21 cellular contexts compared by ENCODE assay signal in the genomic region with DNA sequence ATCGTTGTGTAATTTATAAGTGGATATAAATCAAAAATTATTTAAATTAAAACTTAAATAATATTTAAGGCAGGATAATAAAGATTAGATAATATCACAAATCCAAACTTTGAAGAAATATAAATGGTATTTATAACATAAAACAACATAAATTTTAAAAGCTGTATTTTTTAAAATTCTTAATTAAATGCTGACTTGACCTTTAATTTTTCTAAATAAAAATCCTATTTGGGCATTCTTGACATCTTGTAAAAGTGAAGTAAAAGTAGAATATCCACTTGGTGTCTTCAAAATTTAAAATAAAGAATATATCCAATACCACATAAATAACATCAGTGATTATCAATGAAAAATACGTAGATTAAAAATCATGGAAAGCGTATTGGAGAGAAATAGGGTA.
DNase-seq lines count a peak whose midpoint lies in the region; ATAC-seq, FAIRE-seq and TF ChIP-seq lines count a peak whose summit lies in the region.
"Had no signal": no experiment of that assay in that cellular context is flagged by ENCODE, and none has a peak within 500 bp of the region (broad histone marks: within the 10 kb centered on the region; RNA-seq: fewer than 3 reads in every experiment).

No MANE protein-coding gene starts in this region.

- in situ Hi-C loops in HepG2 (cut with HindIII; ENCODE audit: extremely low pct_ligation_motif_present, low pct_unique_long_range_greater_than_20kb), result no loop called here
- in situ Hi-C loops in K562 (cut with MboI), result no loop called here

- BruUV-seq in HepG2 (replicated peaks; lab: Mats Ljungman, UMichigan) (no TSS peak), K562 (replicated peaks; lab: Mats Ljungman, UMichigan) (no TSS peak)

- POLR2A ChIA-PET in HepG2 (lab: Yijun Ruan, JAX) (no interaction called here), K562 (lab: Yijun Ruan, JAX) (no interaction called here)

- ATAC-seq in HepG2 (no peak), right lobe of liver (no peak), K562 (no peak), pancreas (no peak)
- ATAC-seq: GM12878, GM23338, HCT116 had no signal

- no peaks in the 10 kb centered on the region for H3K79me2 ChIP-seq in HepG2 (ENCODE audit: insufficient read depth, low read length)
- H3K79me2 ChIP-seq in K562 (ENCODE audit: control insufficient read depth, insufficient read depth, low read length), result no peaks in the 10 kb centered on the region

- no peaks in the 10 kb centered on the region for H3K36me3 ChIP-seq in HepG2 (replicated peaks in 1 of 2; ENCODE audit: control insufficient read depth in 1 of 2, insufficient read depth in 2 of 2, low read length in 2 of 2)
- H3K36me3 ChIP-seq in right lobe of liver, result no peaks in the 10 kb centered on the region
- H3K36me3 ChIP-seq in K562 (ENCODE audit: control insufficient read depth, insufficient read depth, low read length), result no peaks in the 10 kb centered on the region
- no peaks in the 10 kb centered on the region for H3K36me3 ChIP-seq in pancreas
- no peaks in the 10 kb centered on the region for H3K36me3 ChIP-seq in adrenal gland (replicated peaks in 1 of 2)

- H3K4me1 ChIP-seq in HepG2 (ENCODE audit: insufficient read depth, low read length) (no peaks in the 10 kb centered on the region), right lobe of liver (no peaks in the 10 kb centered on the region), K562 (replicated peaks in 1 of 2; ENCODE audit: control insufficient read depth in 2 of 2, insufficient read depth in 2 of 2, low read length in 2 of 2) (no peaks in the 10 kb centered on the region; a peak in 2 of 5 replicates), pancreas (no peaks in the 10 kb centered on the region), adrenal gland (replicated peaks in 1 of 2) (no peaks in the 10 kb centered on the region)

- TF ChIP-seq EP300 in HepG2 (IDR thresholded peaks at IDR 0.05; ENCODE audit: low read depth in 2 of 2, low read length in 2 of 2) (no peak), HepG2 (CRISPR knock-in tag; IDR thresholded peaks at IDR 0.05; ENCODE audit: borderline replicate concordance) (no peak), K562 (IDR thresholded peaks at IDR 0.05; ENCODE audit: low read length) (no peak)

- H3K27ac ChIP-seq in HepG2 (ENCODE audit: extremely low read length, insufficient read depth, low read length) (no peak overlapping the region), right lobe of liver (no peak overlapping the region), K562 (ENCODE audit: extremely low read depth, low read depth, low read length) (no peak overlapping the region), pancreas (no peak overlapping the region), adrenal gland (no peak overlapping the region)
- H3K27ac ChIP-seq: 22Rv1 had no signal

- no peak for TF ChIP-seq POLR2A in HepG2 (IDR thresholded peaks at IDR 0.05; ENCODE audit: insufficient read depth in 1 of 2, low read depth in 2 of 2, low read length in 2 of 2)
- TF ChIP-seq POLR2A in right lobe of liver (IDR thresholded peaks at IDR 0.05), result no peak
- no peak for TF ChIP-seq POLR2A in K562 (conservative IDR thresholded peaks at IDR 0.05)
- TF ChIP-seq POLR2A in adrenal gland (IDR thresholded peaks at IDR 0.05), result no peak

- no peaks in the 10 kb centered on the region for H3K9me3 ChIP-seq in HepG2 (ENCODE audit: low read length)
- H3K9me3 ChIP-seq in right lobe of liver, result no peaks in the 10 kb centered on the region
- H3K9me3 ChIP-seq in K562 (replicated peaks; ENCODE audit: control insufficient read depth, insufficient read depth, low read depth, low read length), result no peaks in the 10 kb centered on the region
- no peaks in the 10 kb centered on the region for H3K9me3 ChIP-seq in pancreas
- H3K9me3 ChIP-seq in adrenal gland (replicated peaks in 1 of 3), result no peaks in the 10 kb centered on the region

- H3K9ac ChIP-seq in HepG2 (ENCODE audit: insufficient read depth, low read depth, low read length) (no peak overlapping the region), K562 (ENCODE audit: insufficient read depth in 1 of 2, low read depth in 2 of 2, low read length in 2 of 2) (no peak overlapping the region)

- no peak overlapping the region for H3K4me3 ChIP-seq in HepG2 (replicated peaks in 1 of 3; ENCODE audit: insufficient read depth in 1 of 3, low read depth in 2 of 3, low read length in 3 of 3)
- no peak overlapping the region for H3K4me3 ChIP-seq in right lobe of liver
- H3K4me3 ChIP-seq in K562, result no peak overlapping the region
- H3K4me3 ChIP-seq in pancreas, result no peak overlapping the region
- H3K4me3 ChIP-seq in adrenal gland, result no peak overlapping the region
- H3K4me3 ChIP-seq: GM12878, GM23338 had no signal

- FAIRE-seq in HepG2 (lab: Jason Lieb, UNC), result no peak
- FAIRE-seq in K562 (lab: Jason Lieb, UNC), result no peak
- peak; percentile 87 for FAIRE-seq in frontal cortex (lab: Jason Lieb, UNC)
- peak; percentile 47 for FAIRE-seq in pancreas (lab: Jason Lieb, UNC)
- FAIRE-seq: GM12878, GM19239 had no signal

- CTCF ChIA-PET in HepG2 (lab: Yijun Ruan, JAX; ENCODE audit: low intra/inter-chr PET ratio, low total read pairs) (no interaction called here), K562 (lab: Yijun Ruan, JAX; ENCODE audit: low intra/inter-chr PET ratio) (interaction anchor here (0.7 kb wide), 1 partner anchor 604 kb away, joined by 3 read pairs; no protein-coding TSS in a partner anchor)

- H3K4me2 ChIP-seq in HepG2 (ENCODE audit: low read depth, low read length) (no peak overlapping the region), K562 (ENCODE audit: insufficient read depth, low read length) (no peak overlapping the region)
- H3K4me2 ChIP-seq: GM23338 had no signal

- H3K27me3 ChIP-seq in HepG2 (ENCODE audit: control insufficient read depth in 1 of 2, insufficient read depth in 2 of 2, low read length in 2 of 2), result no peaks in the 10 kb centered on the region; a peak in 1 of 5 replicates
- no peaks in the 10 kb centered on the region for H3K27me3 ChIP-seq in right lobe of liver
- H3K27me3 ChIP-seq in K562 (ENCODE audit: control insufficient read depth in 2 of 2, insufficient read depth in 2 of 2, low read length in 2 of 2), result no peaks in the 10 kb centered on the region
- H3K27me3 ChIP-seq in pancreas, result peaks cover 0 to 6% (median 0%) of the 10 kb centered on the region in 4 donors
- no peaks in the 10 kb centered on the region for H3K27me3 ChIP-seq in adrenal gland

- WGBS in HepG2 (ENCODE audit: low lambda C conversion rate), result 31% methylated on average over 3 of the region's 3 CpGs
- WGBS in right lobe of liver (ENCODE audit: insufficient coverage, low coverage, low lambda C conversion rate, missing lambda C conversion rate), result 68% methylated on average over 3 of the region's 3 CpGs
- 50% methylated on average over 3 of the region's 3 CpGs for WGBS in K562 (ENCODE audit: insufficient coverage, low coverage, missing lambda C conversion rate)
- 71 to 83% methylated on average over 3 of the region's 3 CpGs for WGBS in pancreas, 2 donors
- WGBS in adrenal gland, 4 donors, result 88 to 95% (median 91%) methylated on average over 3 of the region's 3 CpGs

- DNase-seq in HepG2 (ENCODE audit: low spot score) (no peak), right lobe of liver (no peak), K562 (ENCODE audit: extremely low read depth in 1 of 4, low spot score in 3 of 4) (no peak), frontal cortex (ENCODE audit: low spot score in 2 of 2) (no peak), pancreas (no peak), adrenal gland (no peak), SK-N-DZ (ENCODE audit: low spot score) (no peak), NCI-H82 (lab: John Stamatoyannopoulos, UW) (no peak)
- DNase-seq: C1 segment of cervical spinal cord; Calu3; CD4-positive, alpha-beta memory T cell; COR-L47; DMS53; DND-41; GDM1; H9 had no signal

- no peak for TF ChIP-seq RAD21 in HepG2 (CRISPR knock-in tag; IDR thresholded peaks at IDR 0.05)
- no peak for TF ChIP-seq RAD21 in K562 (CRISPR knock-in tag; conservative IDR thresholded peaks at IDR 0.05 in 1 of 2, IDR thresholded peaks at IDR 0.05 in 1 of 2)

- no peaks in the 10 kb centered on the region for H3K9me1 ChIP-seq in K562 (ENCODE audit: control insufficient read depth, insufficient read depth, low read length)

- H2AFZ ChIP-seq in HepG2 (ENCODE audit: low read length) (no peak overlapping the region), K562 (ENCODE audit: low read depth, low read length) (no peak overlapping the region)
- H2AFZ ChIP-seq: GM23338 had no signal

- no peaks in the 10 kb centered on the region for H4K20me1 ChIP-seq in HepG2 (ENCODE audit: insufficient read depth, low read length)
- no peaks in the 10 kb centered on the region for H4K20me1 ChIP-seq in K562 (replicated peaks; ENCODE audit: control insufficient read depth, insufficient read depth, low read length)

- intact Hi-C loops in HepG2 (cut with micrococcal nuclease; ENCODE audit: unreplicated experiment), result no loop called here
- intact Hi-C loops in right lobe of liver (cut with DNase I), result no loop called here
- intact Hi-C loops in K562 (cut with micrococcal nuclease), result no loop called here
- intact Hi-C loops in pancreas (cut with DNase I), result no loop called here
- intact Hi-C loops in adrenal gland (cut with DNase I), result no loop called here

- TF ChIP-seq CTCF in HepG2 (CRISPR knock-in tag; IDR thresholded peaks at IDR 0.05), result no peak
- no peak for TF ChIP-seq CTCF in right lobe of liver (IDR thresholded peaks at IDR 0.05)
- TF ChIP-seq CTCF in K562 (IDR thresholded peaks at IDR 0.05 in 2 of 3, conservative IDR thresholded peaks at IDR 0.05 in 1 of 3; ENCODE audit: insufficient read depth in 2 of 3, low read depth in 1 of 3, low read length in 3 of 3), result no peak
- no peak for TF ChIP-seq CTCF in pancreas (IDR thresholded peaks at IDR 0.05)
- TF ChIP-seq CTCF in adrenal gland (IDR thresholded peaks at IDR 0.05), result no peak

TF ChIP-seq in HepG2, 621 proteins besides CTCF, POLR2A, EP300 and RAD21:
- peak; percentile 29 to 72; a peak in 3 of 4 replicates for TF ChIP-seq MAFK (conservative IDR thresholded peaks at IDR 0.05 in 1 of 2, IDR thresholded peaks at IDR 0.05 in 1 of 2; ENCODE audit: low read length in 2 of 2)
- no peak for TF ChIP-seq ZFP90 (CRISPR knock-in tag; IDR thresholded peaks at IDR 0.05; ENCODE audit: borderline replicate concordance)
- TF ChIP-seq FLYWCH1 (CRISPR knock-in tag; IDR thresholded peaks at IDR 0.05), result no peak

TF ChIP-seq in K562, 482 proteins besides CTCF, POLR2A, EP300 and RAD21 (continues in another document):
- no peak for TF ChIP-seq MLLT1 (IDR thresholded peaks at IDR 0.05)

Comparison
In these comparisons a context has a peak if more than half of its experiments do, and no peak if none do; other contexts are left out.
1. Of the 241 proteins assayed by ChIP-seq in both HepG2 and K562: peak only in HepG2: MAFK; only in K562: MAFG; in both: none; in neither: 239.